Comparison of ENCODE assay signal across 14 cellular contexts in genomic region chr13:106503730-106504129, GRCh38. TPM values are rescaled to one million over a fixed set of nuclear protein-coding genes. Genes with fewer than 3 reads are reported as not detected.
"Had no signal": no experiment of that assay in that cellular context is flagged by ENCODE, and none has a peak within 500 bp of the region (broad histone marks: within the 10 kb centered on the region; RNA-seq: fewer than 3 reads in every experiment).

No MANE protein-coding gene starts in this region.

- H3K9me3 ChIP-seq: ovary, stomach, thyroid gland had no signal

- H3K27me3 ChIP-seq: ovary, stomach, thyroid gland had no signal

- DNase-seq: activated CD4-positive, alpha-beta T cell treated with anti-CD3 and anti-CD28 coated beads for 1 hour; activated CD4-positive, alpha-beta T cell treated with anti-CD3 and anti-CD28 coated beads, Interleukin-2, amount 50 U/mL, for 48 hours; activated CD8-positive, alpha-beta memory T cell treated with anti-CD3 and anti-CD28 coated beads, Interleukin-2, amount 10 ng/mL, durations not matched to agents 7 days and 5 days; activated effector memory CD4-positive, alpha-beta T cell treated with anti-CD3 and anti-CD28 coated beads, Interleukin-2, amount 50 U/mL, for 16 hours; activated T-cell treated with anti-CD3 and anti-CD28 coated beads, Interleukin-2, amount 50 U/mL, for 4 hours; amygdala; effector CD4-positive, alpha-beta T cell; ovary; stomach; T1000; thyroid gland had no signal

- ATAC-seq: activated CD8-positive, alpha-beta memory T cell treated with anti-CD3 and anti-CD28 coated beads, Interleukin-2, amount 10 ng/mL, durations not matched to agents 7 days and 5 days; activated naive CD4-positive, alpha-beta T cell treated with anti-CD3 and anti-CD28 coated beads, Interleukin-2, amount 50 U/mL, for 72 hours; activated T-cell treated with anti-CD3 and anti-CD28 coated beads, Interleukin-2, amount 50 U/mL, for 4 hours; left lobe of liver had no signal

- H3K27ac Mint-ChIP-seq: activated CD8-positive, alpha-beta memory T cell treated with anti-CD3 and anti-CD28 coated beads, Interleukin-2, amount 10 ng/mL, durations not matched to agents 7 days and 5 days; activated naive CD4-positive, alpha-beta T cell treated with anti-CD3 and anti-CD28 coated beads, Interleukin-2, amount 50 U/mL, for 72 hours; memory B cell had no signal

- H3K36me3 Mint-ChIP-seq: activated CD8-positive, alpha-beta memory T cell treated with anti-CD3 and anti-CD28 coated beads, Interleukin-2, amount 10 ng/mL, durations not matched to agents 7 days and 5 days; activated naive CD4-positive, alpha-beta T cell treated with anti-CD3 and anti-CD28 coated beads, Interleukin-2, amount 50 U/mL, for 72 hours; memory B cell had no signal

- H3K36me3 ChIP-seq: ovary, stomach, thyroid gland had no signal

- H3K27ac ChIP-seq: ovary, stomach had no signal

- H3K9me3 Mint-ChIP-seq: activated naive CD4-positive, alpha-beta T cell treated with anti-CD3 and anti-CD28 coated beads, Interleukin-2, amount 50 U/mL, for 72 hours; activated T-cell treated with anti-CD3 and anti-CD28 coated beads, Interleukin-2, amount 50 U/mL, for 4 hours; memory B cell had no signal

- H3K4me3 Mint-ChIP-seq: activated CD8-positive, alpha-beta memory T cell treated with anti-CD3 and anti-CD28 coated beads, Interleukin-2, amount 10 ng/mL, durations not matched to agents 7 days and 5 days; activated T-cell treated with anti-CD3 and anti-CD28 coated beads, Interleukin-2, amount 50 U/mL, for 4 hours; memory B cell had no signal

- H3K4me3 ChIP-seq: ovary, stomach, thyroid gland had no signal

RNA-seq across cellular contexts. Expression of gene EFNB2, which starts 31.7 kb away (rescaled TPM):
- total RNA-seq: activated naive CD4-positive, alpha-beta T cell treated with anti-CD3 and anti-CD28 coated beads, Interleukin-2, amount 50 U/mL, for 72 hours had no signal
